Comparison of ENCODE assay signal across 8 cellular contexts in the genomic region with DNA sequence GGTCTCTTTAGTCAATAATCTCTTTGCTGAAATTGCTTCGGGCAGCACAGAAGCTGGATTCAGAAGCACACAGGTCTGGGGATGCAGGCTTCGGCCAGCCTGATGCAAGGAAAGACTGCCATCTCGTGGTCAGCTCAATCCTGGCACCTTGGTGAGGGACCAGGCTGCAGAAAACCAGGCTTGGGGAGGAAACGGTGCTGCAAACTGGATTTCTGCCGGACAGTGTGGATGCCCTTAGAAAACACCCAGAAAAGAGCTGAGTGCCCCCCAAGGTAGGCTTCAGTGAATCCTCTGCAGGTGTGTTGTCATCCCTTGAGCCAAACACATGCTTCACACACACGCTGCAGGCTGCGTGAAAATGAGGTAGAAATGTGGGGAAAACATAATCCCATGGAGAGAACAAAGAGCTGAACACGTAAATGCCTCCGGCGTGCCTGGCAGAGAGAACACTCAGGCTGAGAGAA.
DNase-seq lines count a peak whose midpoint lies in the region; ATAC-seq, FAIRE-seq and TF ChIP-seq lines count a peak whose summit lies in the region.

No MANE protein-coding gene starts in this region.

- TF ChIP-seq CTCF in brain (conservative IDR thresholded peaks at IDR 0.05) = peak; percentile 73 to 80
- peak; percentile 88 to 94 (median 93) for TF ChIP-seq CTCF in keratinocyte (optimal IDR thresholded peaks at IDR 0.05 in 1 of 3, IDR thresholded peaks at IDR 0.05 in 1 of 3, conservative IDR thresholded peaks at IDR 0.05 in 1 of 3; ENCODE audit: extremely low read depth in 1 of 3, insufficient read depth in 2 of 3, low read length in 3 of 3)

- no peaks in the 10 kb centered on the region for H3K79me2 ChIP-seq in keratinocyte (ENCODE audit: control insufficient read depth, insufficient read depth, low read length)

- H3K9ac ChIP-seq in keratinocyte (ENCODE audit: control insufficient read depth, extremely low read depth, insufficient read depth, low read length) = no peak overlapping the region

- ATAC-seq in GM19397 (IDR thresholded peaks at IDR 0.05; ENCODE audit: unreplicated experiment) = peak; percentile 76

- no peak overlapping the region for H3K4me2 ChIP-seq in keratinocyte (ENCODE audit: control insufficient read depth, extremely low read depth, insufficient read depth, low read depth, low read length)

- no peak overlapping the region for H3K27ac Mint-ChIP-seq in brain

- H3K36me3 ChIP-seq in MG63 (no peaks in the 10 kb centered on the region), keratinocyte (ENCODE audit: control insufficient read depth in 2 of 2, extremely low read depth in 1 of 2, insufficient read depth in 2 of 2, low read length in 2 of 2) (no peaks in the 10 kb centered on the region)

- no peak overlapping the region for H2AFZ ChIP-seq in keratinocyte (ENCODE audit: control insufficient read depth, low read length)

- H3K4me3 Mint-ChIP-seq in brain = no peak overlapping the region

- no peaks in the 10 kb centered on the region for H3K9me3 Mint-ChIP-seq in brain

- H3K4me1 ChIP-seq in keratinocyte (ENCODE audit: control insufficient read depth, extremely low read depth, insufficient read depth, low read length) = no peaks in the 10 kb centered on the region

- H3K27ac ChIP-seq in keratinocyte (ENCODE audit: control insufficient read depth, insufficient read depth, low read length) = no peak overlapping the region

- H3K27me3 Mint-ChIP-seq in brain = peaks cover 32% of the 10 kb centered on the region

- DNase-seq in COR-L47 (lab: John Stamatoyannopoulos, UW) (peak; percentile 85), MG63 (peak; percentile 56), T-helper 1 cell (peak in 3 of 5 donors; percentile 14 to 34 (median 31)), keratinocyte (ENCODE audit: low read depth, low spot score) (peak; percentile 11), activated gamma-delta T cell treated with Interleukin-2 at 50 U/mL for 16 hours (no peak)
- peak; percentile 48 for DNase-seq in stimulated activated CD4-positive, alpha-beta T cell treated with anti-CD3 and anti-CD28 coated beads, Interleukin-4, amount 100 ng/mL, for 24 hours

- H3K27me3 ChIP-seq in MG63 (no peaks in the 10 kb centered on the region), keratinocyte (ENCODE audit: control insufficient read depth, extremely low read depth, insufficient read depth, low read length) (no peaks in the 10 kb centered on the region)

- FAIRE-seq in keratinocyte (lab: Jason Lieb, UNC) = no peak

- no peaks in the 10 kb centered on the region for H3K4me1 Mint-ChIP-seq in brain

- no peaks in the 10 kb centered on the region for H3K9me1 ChIP-seq in keratinocyte (ENCODE audit: control insufficient read depth, extremely low read depth, insufficient read depth, low read length)

- H3K4me3 ChIP-seq in MG63 = no peak overlapping the region
- no peak overlapping the region for H3K4me3 ChIP-seq in keratinocyte (ENCODE audit: control insufficient read depth in 2 of 3, extremely low read depth in 1 of 3, insufficient read depth in 2 of 3, low read depth in 1 of 3, low read length in 3 of 3)

- no peaks in the 10 kb centered on the region for H3K36me3 Mint-ChIP-seq in brain

- H3K9me3 ChIP-seq in MG63 (no peaks in the 10 kb centered on the region), keratinocyte (ENCODE audit: control insufficient read depth, low read depth, low read length) (no peaks in the 10 kb centered on the region)

- H4K20me1 ChIP-seq in keratinocyte (ENCODE audit: control insufficient read depth, extremely low read depth, insufficient read depth, low read length) = no peaks in the 10 kb centered on the region

- dilution Hi-C loops in keratinocyte (cut with MboI; ENCODE audit: extremely low pct_ligation_motif_present, low sequenced_read_pairs) = no loop called here
